Comparison of ENCODE assay signal across 24 cellular contexts in genomic region chr4:17690898-17691297, GRCh38.
"Had no signal": no experiment of that assay in that cellular context is flagged by ENCODE, and none has a peak within 500 bp of the region (broad histone marks: within the 10 kb centered on the region; RNA-seq: fewer than 3 reads in every experiment).

No MANE protein-coding gene starts in this region.

- H3K9me3 Mint-ChIP-seq: activated naive CD4-positive, alpha-beta T cell treated with anti-CD3 and anti-CD28 coated beads, Interleukin-2, amount 10 ng/mL, durations not matched to agents 7 days and 5 days; activated naive CD8-positive, alpha-beta T cell treated with anti-CD3 and anti-CD28 coated beads, Interleukin-2, amount 50 U/mL, for 24 hours; central memory CD8-positive, alpha-beta T cell; endodermal cell; stimulated activated naive CD8-positive, alpha-beta T cell treated with anti-CD3 and anti-CD28 coated beads, Interleukin-15, Interleukin-2, amounts not matched to agents 100 ng/mL and 50 ng/mL, for 24 hours had no signal

- H3K27me3 ChIP-seq: brain microvascular endothelial cell, colonic mucosa, gastrocnemius medialis, tibial nerve had no signal

- H3K27ac Mint-ChIP-seq: activated naive CD4-positive, alpha-beta T cell treated with anti-CD3 and anti-CD28 coated beads, Interleukin-2, amount 10 ng/mL, durations not matched to agents 7 days and 5 days; activated naive CD8-positive, alpha-beta T cell treated with anti-CD3 and anti-CD28 coated beads, Interleukin-2, amount 50 U/mL, for 24 hours; endodermal cell; stimulated activated naive CD8-positive, alpha-beta T cell treated with anti-CD3 and anti-CD28 coated beads, Interleukin-15, Interleukin-2, amounts not matched to agents 100 ng/mL and 50 ng/mL, for 24 hours had no signal

- ATAC-seq: activated CD4-positive, CD25-positive, alpha-beta regulatory T cell treated with anti-CD3 and anti-CD28 coated beads, Interleukin-2, amount 50 U/mL, for 24 hours; activated naive CD8-positive, alpha-beta T cell treated with anti-CD3 and anti-CD28 coated beads, Interleukin-2, amount 50 U/mL, for 24 hours; gastrocnemius medialis; lower lobe of right lung; right cardiac atrium had no signal

- H3K36me3 Mint-ChIP-seq: activated naive CD4-positive, alpha-beta T cell treated with anti-CD3 and anti-CD28 coated beads, Interleukin-2, amount 10 ng/mL, durations not matched to agents 7 days and 5 days had no signal

- H3K4me1 ChIP-seq: colonic mucosa, gastrocnemius medialis, lower lobe of right lung, prostate gland, tibial nerve had no signal

- H3K4me3 Mint-ChIP-seq: activated naive CD4-positive, alpha-beta T cell treated with anti-CD3 and anti-CD28 coated beads, Interleukin-2, amount 10 ng/mL, durations not matched to agents 7 days and 5 days; activated naive CD8-positive, alpha-beta T cell treated with anti-CD3 and anti-CD28 coated beads, Interleukin-2, amount 50 U/mL, for 24 hours; central memory CD8-positive, alpha-beta T cell; endodermal cell; stimulated activated naive CD8-positive, alpha-beta T cell treated with anti-CD3 and anti-CD28 coated beads, Interleukin-15, Interleukin-2, amounts not matched to agents 100 ng/mL and 50 ng/mL, for 24 hours had no signal

- H3K9me3 ChIP-seq: colonic mucosa, gastrocnemius medialis, lower lobe of right lung, prostate gland, tibial nerve had no signal

- DNase-seq: activated CD4-positive, alpha-beta T cell treated with anti-CD3 and anti-CD28 coated beads, Interleukin-2, amount 50 U/mL, for 1 hour; activated CD8-positive, alpha-beta memory T cell treated with anti-CD3 and anti-CD28 coated beads, Interleukin-2, amount 50 U/mL, for 4 hours; activated effector memory CD4-positive, alpha-beta T cell treated with Interleukin-2 at 50 U/mL for 16 hours; activated naive CD4-positive, alpha-beta T cell treated with anti-CD3 and anti-CD28 coated beads, Interleukin-2, amount 10 ng/mL, durations not matched to agents 7 days and 5 days; activated naive CD8-positive, alpha-beta T cell treated with anti-CD3 and anti-CD28 coated beads, Interleukin-2, amount 50 U/mL, for 24 hours; activated T-cell treated with anti-CD3 and anti-CD28 coated beads, Interleukin-2, amount 50 U/mL, for 48 hours; anterior cingulate cortex; brain microvascular endothelial cell; colonic mucosa; endodermal cell; erythroblast; gastrocnemius medialis; head of caudate nucleus; lower lobe of right lung; occipital lobe; right cardiac atrium; stimulated activated CD4-positive, alpha-beta T cell treated with anti-CD3 and anti-CD28 coated beads, Interleukin-15, amount 100 ng/mL, for 24 hours; stimulated activated CD4-positive, alpha-beta T cell treated with anti-CD3 and anti-CD28 coated beads, Interleukin-2, amount 100 ng/mL, for 48 hours had no signal

- H3K4me3 ChIP-seq: colonic mucosa, gastrocnemius medialis, lower lobe of right lung, prostate gland, skin epidermis, tibial nerve had no signal

- H3K4me1 Mint-ChIP-seq: activated naive CD4-positive, alpha-beta T cell treated with anti-CD3 and anti-CD28 coated beads, Interleukin-2, amount 10 ng/mL, durations not matched to agents 7 days and 5 days; central memory CD8-positive, alpha-beta T cell; endodermal cell had no signal

- H3K27ac ChIP-seq: brain microvascular endothelial cell, colonic mucosa, gastrocnemius medialis, lower lobe of right lung, prostate gland, skin epidermis, tibial nerve had no signal

- H3K36me3 ChIP-seq: brain microvascular endothelial cell, colonic mucosa, gastrocnemius medialis, lower lobe of right lung, prostate gland, tibial nerve had no signal
